In genomic region chr4:116180056-116180690, GRCh38 we compare ENCODE assay signal across 8 cellular contexts.
DNase-seq lines count a peak whose midpoint lies in the region; ATAC-seq, FAIRE-seq and TF ChIP-seq lines count a peak whose summit lies in the region.

No MANE protein-coding gene starts in this region.

- no peak overlapping the region for H4K5ac ChIP-seq in mesendoderm (ENCODE audit: low read length)

- no peak overlapping the region for H3K9ac ChIP-seq in mesendoderm (ENCODE audit: low read length)

- ATAC-seq in activated CD4-positive, CD25-positive, alpha-beta regulatory T cell treated with anti-CD3 and anti-CD28 coated beads, Interleukin-2, amount 50 U/mL, for 24 hours: no peak
- no peak for ATAC-seq in effector memory CD8-positive, alpha-beta T cell (replicated peaks)

- H3K4me3 ChIP-seq in WERI-Rb-1 (ENCODE audit: low read depth, low read length): no peak overlapping the region
- H3K4me3 ChIP-seq in mesendoderm (ENCODE audit: low read length): no peak overlapping the region

- H3K79me2 ChIP-seq in mesendoderm (ENCODE audit: control insufficient read depth, insufficient read depth, low read length): no peaks in the 10 kb centered on the region

- no peak overlapping the region for H3K23ac ChIP-seq in mesendoderm (ENCODE audit: low read length)

- H3K4ac ChIP-seq in mesendoderm (ENCODE audit: low read depth, low read length): no peak overlapping the region

- H3K4me3 Mint-ChIP-seq in effector memory CD8-positive, alpha-beta T cell: no peak overlapping the region

- no peak for FAIRE-seq in GM12891 (lab: Jason Lieb, UNC)

- no peak overlapping the region for H2BK120ac ChIP-seq in mesendoderm (ENCODE audit: low read depth, low read length)

- no peak overlapping the region for H2BK5ac ChIP-seq in mesendoderm (ENCODE audit: low read length)

- H3K79me1 ChIP-seq in mesendoderm (ENCODE audit: low read length): no peaks in the 10 kb centered on the region

- H3K27me3 Mint-ChIP-seq in effector memory CD8-positive, alpha-beta T cell: no peaks in the 10 kb centered on the region

- H3K36me3 Mint-ChIP-seq in effector memory CD8-positive, alpha-beta T cell (ENCODE audit: insufficient read depth): no peaks in the 10 kb centered on the region

- TF ChIP-seq CTCF in GM12872 (IDR thresholded peaks at IDR 0.05; ENCODE audit: insufficient read depth, low read depth, low read length): peak; percentile 46; the same call in 1 of the 3 replicates
- TF ChIP-seq CTCF in WERI-Rb-1 (IDR thresholded peaks at IDR 0.05; ENCODE audit: low read depth, low read length): peak; percentile 49

- no peak overlapping the region for H3K4me2 ChIP-seq in mesendoderm (ENCODE audit: low read length)

- H3K27ac Mint-ChIP-seq in effector memory CD8-positive, alpha-beta T cell: no peak overlapping the region

- H3K27me3 ChIP-seq in WERI-Rb-1 (ENCODE audit: insufficient read depth, low read depth, severe bottlenecking) (no peaks in the 10 kb centered on the region), mesendoderm (ENCODE audit: insufficient read depth, low read length, poor library complexity) (no peaks in the 10 kb centered on the region)

- H3K27ac ChIP-seq in WERI-Rb-1 (no peak overlapping the region), mesendoderm (ENCODE audit: low read depth, low read length) (no peak overlapping the region)

- H3K4me1 Mint-ChIP-seq in effector memory CD8-positive, alpha-beta T cell (ENCODE audit: low read depth in 2 of 2): no peaks in the 10 kb centered on the region

- H3K36me3 ChIP-seq in WERI-Rb-1 (no peaks in the 10 kb centered on the region), mesendoderm (ENCODE audit: control insufficient read depth, insufficient read depth, low read length) (no peaks in the 10 kb centered on the region)

- no peak overlapping the region for H3K18ac ChIP-seq in mesendoderm (ENCODE audit: low read length)

- H2AK5ac ChIP-seq in mesendoderm (ENCODE audit: low read length): no peak overlapping the region

- no CpG with 5 or more reads among the region's 2 CpGs for WGBS in mesendoderm (ENCODE audit: extremely low coverage, insufficient coverage, low lambda C conversion rate)

- DNase-seq in LoVo (ENCODE audit: low spot score): peak; percentile 28
- no peak for DNase-seq in WERI-Rb-1
- peak; percentile 21 for DNase-seq in mesendoderm
- no peak for DNase-seq in effector memory CD8-positive, alpha-beta T cell
- no peak for DNase-seq in GM12891 (ENCODE audit: insufficient read length, low spot score)
- DNase-seq in NK-92 (lab: John Stamatoyannopoulos, UW; ENCODE audit: unreplicated experiment): no peak

- TF ChIP-seq POLR2A in GM12891 (IDR thresholded peaks at IDR 0.05; ENCODE audit: low read depth, low read length): no peak

- no peak overlapping the region for H4K8ac ChIP-seq in mesendoderm (ENCODE audit: low read depth, low read length)

- peaks cover 2% of the 10 kb centered on the region for H3K4me1 ChIP-seq in mesendoderm (ENCODE audit: control insufficient read depth, low read depth, low read length)

- H3K9me3 ChIP-seq in WERI-Rb-1 (ENCODE audit: severe bottlenecking): no peaks in the 10 kb centered on the region

- H3K56ac ChIP-seq in mesendoderm (ENCODE audit: low read length): no peak overlapping the region

- peaks cover 7 to 9% of the 10 kb centered on the region in 2 donors for H3K9me3 Mint-ChIP-seq in effector memory CD8-positive, alpha-beta T cell

- no peak overlapping the region for H2BK15ac ChIP-seq in mesendoderm (replicated peaks; ENCODE audit: low read depth)

TF ChIP-seq in GM12891, 5 proteins besides CTCF, POLR2A, EP300 and RAD21:
- no peak for TF ChIP-seq SPI1 (IDR thresholded peaks at IDR 0.05; ENCODE audit: low read depth, low read length)
- TF ChIP-seq POLR2AphosphoS5 (IDR thresholded peaks at IDR 0.05; ENCODE audit: low read depth, low read length): no peak
- TF ChIP-seq PAX5 (IDR thresholded peaks at IDR 0.05; ENCODE audit: insufficient read depth, low read length, severe bottlenecking): no peak
- TF ChIP-seq POU2F2 (IDR thresholded peaks at IDR 0.05; ENCODE audit: low read depth, low read length): no peak
- TF ChIP-seq TAF1 (IDR thresholded peaks at IDR 0.05; ENCODE audit: low read depth, low read length): no peak

Comparison
In these comparisons a context has a peak if more than half of its experiments do, and no peak if none do; other contexts are left out.
1. DNase-seq: peak in LoVo (single experiment) and mesendoderm (single experiment); none in WERI-Rb-1 (single experiment), effector memory CD8-positive, alpha-beta T cell (0 of 3), GM12891 (single experiment) and NK-92 (single experiment).